Comparison of ENCODE assay signal across 9 cellular contexts in genomic region chr12:4829161-4829792, GRCh38.
DNase-seq lines count a peak whose midpoint lies in the region; ATAC-seq lines count a peak whose summit lies in the region.
"Had no signal": no experiment of that assay in that cellular context is flagged by ENCODE, and none has a peak within 500 bp of the region (broad histone marks: within the 10 kb centered on the region; RNA-seq: fewer than 3 reads in every experiment).

No MANE protein-coding gene starts in this region.

- intact Hi-C loops in left ventricle myocardium superior (cut with micrococcal nuclease): no loop called here

- no peak overlapping the region for H3K27ac ChIP-seq in substantia nigra (ENCODE audit: low read depth, low read length, poor library complexity, severe bottlenecking)

- ATAC-seq in GM18502 (IDR thresholded peaks at IDR 0.05; ENCODE audit: poor library complexity, unreplicated experiment): peak; percentile 81
- peak; percentile 69 for ATAC-seq in GM21381 (IDR thresholded peaks at IDR 0.05; ENCODE audit: unreplicated experiment)
- peak; percentile 77 for ATAC-seq in HG03378 (IDR thresholded peaks at IDR 0.05; ENCODE audit: unreplicated experiment)
- ATAC-seq in left ventricle myocardium superior: no peak

- DNase-seq in central memory CD4-positive, alpha-beta T cell: peak; percentile 60
- DNase-seq in substantia nigra (lab: John Stamatoyannopoulos, UW) (no peak), AG08396 (ENCODE audit: low spot score) (no peak), putamen (ENCODE audit: low spot score) (no peak), left ventricle myocardium superior (no peak)
- DNase-seq: NK-92 treated with Interleukin-12 subunit alpha and Interleukin-12 subunit beta, amount 100 ng/mL, for 24 hours had no signal
